Comparison of ENCODE assay signal across 1 cellular context in the genomic region with DNA sequence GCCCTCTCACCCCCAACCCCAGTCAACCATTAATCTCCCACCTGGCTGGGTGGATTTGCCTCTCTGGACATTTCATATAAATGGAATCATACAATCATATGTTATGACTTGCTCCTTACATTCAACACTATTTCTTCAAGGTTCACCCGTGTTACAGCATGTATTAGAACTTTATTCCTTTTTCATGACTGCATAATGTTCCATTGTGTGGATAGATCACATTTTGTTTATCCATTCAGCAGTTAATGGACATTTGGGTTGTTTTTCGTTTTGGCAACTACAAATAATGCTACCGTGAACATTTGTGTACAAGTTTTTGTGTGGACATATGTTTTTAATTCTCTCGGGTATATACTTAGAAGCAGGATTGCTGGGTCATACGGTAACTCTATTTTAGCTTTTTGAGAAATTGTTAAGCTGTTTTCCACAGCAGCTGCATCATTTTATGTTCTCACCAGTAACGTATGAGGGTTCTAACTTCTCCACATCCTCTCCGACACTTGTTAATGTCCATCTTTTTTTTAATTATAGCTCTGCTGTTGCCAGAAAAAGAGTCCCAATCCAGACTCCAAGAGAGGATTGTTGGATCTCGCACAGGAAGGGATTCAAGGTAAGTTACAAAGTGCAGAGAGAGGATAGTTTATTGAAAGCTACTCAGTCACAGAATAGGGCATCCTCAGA.
TF ChIP-seq lines count a peak whose summit lies in the region.

No MANE protein-coding gene starts in this region.

TF ChIP-seq in SK-N-SH treated with all-trans-retinoic acid at 6 μM for 48 hours, 23 proteins besides CTCF, POLR2A, EP300 and RAD21 (continued from another document):
- TF ChIP-seq, protein P1, sequence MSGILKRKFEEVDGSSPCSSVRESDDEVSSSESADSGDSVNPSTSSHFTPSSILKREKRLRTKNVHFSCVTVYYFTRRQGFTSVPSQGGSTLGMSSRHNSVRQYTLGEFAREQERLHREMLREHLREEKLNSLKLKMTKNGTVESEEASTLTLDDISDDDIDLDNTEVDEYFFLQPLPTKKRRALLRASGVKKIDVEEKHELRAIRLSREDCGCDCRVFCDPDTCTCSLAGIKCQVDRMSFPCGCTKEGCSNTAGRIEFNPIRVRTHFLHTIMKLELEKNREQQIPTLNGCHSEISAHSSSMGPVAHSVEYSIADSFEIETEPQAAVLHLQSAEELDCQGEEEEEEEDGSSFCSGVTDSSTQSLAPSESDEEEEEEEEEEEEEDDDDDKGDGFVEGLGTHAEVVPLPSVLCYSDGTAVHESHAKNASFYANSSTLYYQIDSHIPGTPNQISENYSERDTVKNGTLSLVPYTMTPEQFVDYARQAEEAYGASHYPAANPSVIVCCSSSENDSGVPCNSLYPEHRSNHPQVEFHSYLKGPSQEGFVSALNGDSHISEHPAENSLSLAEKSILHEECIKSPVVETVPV (CRISPR knock-in tag; IDR thresholded peaks at IDR 0.05), result no peak
- TF ChIP-seq ZNF8 (CRISPR knock-in tag; IDR thresholded peaks at IDR 0.05) (no peak), ARNTL (CRISPR knock-in tag; IDR thresholded peaks at IDR 0.05; ENCODE audit: borderline replicate concordance, low read depth) (no peak), TCF4 (CRISPR knock-in tag; IDR thresholded peaks at IDR 0.05; ENCODE audit: borderline replicate concordance) (no peak), SNAI2 (CRISPR knock-in tag; IDR thresholded peaks at IDR 0.05) (no peak), ZFP30 (CRISPR knock-in tag; IDR thresholded peaks at IDR 0.05) (no peak), CSDC2 (CRISPR knock-in tag; IDR thresholded peaks at IDR 0.05) (no peak), ZC3H10 (CRISPR knock-in tag; IDR thresholded peaks at IDR 0.05) (no peak), ZFP3 (CRISPR knock-in tag; IDR thresholded peaks at IDR 0.05) (no peak), ZNF70 (CRISPR knock-in tag; IDR thresholded peaks at IDR 0.05) (no peak), TOX (CRISPR knock-in tag; IDR thresholded peaks at IDR 0.05; ENCODE audit: borderline replicate concordance) (no peak), BACH2 (CRISPR knock-in tag; IDR thresholded peaks at IDR 0.05; ENCODE audit: borderline replicate concordance) (no peak), PPARA (CRISPR knock-in tag; IDR thresholded peaks at IDR 0.05; ENCODE audit: borderline replicate concordance) (no peak), ESRRG (CRISPR knock-in tag; IDR thresholded peaks at IDR 0.05) (no peak)
- TF ChIP-seq, protein P2, sequence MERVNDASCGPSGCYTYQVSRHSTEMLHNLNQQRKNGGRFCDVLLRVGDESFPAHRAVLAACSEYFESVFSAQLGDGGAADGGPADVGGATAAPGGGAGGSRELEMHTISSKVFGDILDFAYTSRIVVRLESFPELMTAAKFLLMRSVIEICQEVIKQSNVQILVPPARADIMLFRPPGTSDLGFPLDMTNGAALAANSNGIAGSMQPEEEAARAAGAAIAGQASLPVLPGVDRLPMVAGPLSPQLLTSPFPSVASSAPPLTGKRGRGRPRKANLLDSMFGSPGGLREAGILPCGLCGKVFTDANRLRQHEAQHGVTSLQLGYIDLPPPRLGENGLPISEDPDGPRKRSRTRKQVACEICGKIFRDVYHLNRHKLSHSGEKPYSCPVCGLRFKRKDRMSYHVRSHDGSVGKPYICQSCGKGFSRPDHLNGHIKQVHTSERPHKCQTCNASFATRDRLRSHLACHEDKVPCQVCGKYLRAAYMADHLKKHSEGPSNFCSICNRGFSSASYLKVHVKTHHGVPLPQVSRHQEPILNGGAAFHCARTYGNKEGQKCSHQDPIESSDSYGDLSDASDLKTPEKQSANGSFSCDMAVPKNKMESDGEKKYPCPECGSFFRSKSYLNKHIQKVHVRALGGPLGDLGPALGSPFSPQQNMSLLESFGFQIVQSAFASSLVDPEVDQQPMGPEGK (CRISPR knock-in tag; IDR thresholded peaks at IDR 0.05; ENCODE audit: borderline replicate concordance), result no peak
- TF ChIP-seq, protein P3, sequence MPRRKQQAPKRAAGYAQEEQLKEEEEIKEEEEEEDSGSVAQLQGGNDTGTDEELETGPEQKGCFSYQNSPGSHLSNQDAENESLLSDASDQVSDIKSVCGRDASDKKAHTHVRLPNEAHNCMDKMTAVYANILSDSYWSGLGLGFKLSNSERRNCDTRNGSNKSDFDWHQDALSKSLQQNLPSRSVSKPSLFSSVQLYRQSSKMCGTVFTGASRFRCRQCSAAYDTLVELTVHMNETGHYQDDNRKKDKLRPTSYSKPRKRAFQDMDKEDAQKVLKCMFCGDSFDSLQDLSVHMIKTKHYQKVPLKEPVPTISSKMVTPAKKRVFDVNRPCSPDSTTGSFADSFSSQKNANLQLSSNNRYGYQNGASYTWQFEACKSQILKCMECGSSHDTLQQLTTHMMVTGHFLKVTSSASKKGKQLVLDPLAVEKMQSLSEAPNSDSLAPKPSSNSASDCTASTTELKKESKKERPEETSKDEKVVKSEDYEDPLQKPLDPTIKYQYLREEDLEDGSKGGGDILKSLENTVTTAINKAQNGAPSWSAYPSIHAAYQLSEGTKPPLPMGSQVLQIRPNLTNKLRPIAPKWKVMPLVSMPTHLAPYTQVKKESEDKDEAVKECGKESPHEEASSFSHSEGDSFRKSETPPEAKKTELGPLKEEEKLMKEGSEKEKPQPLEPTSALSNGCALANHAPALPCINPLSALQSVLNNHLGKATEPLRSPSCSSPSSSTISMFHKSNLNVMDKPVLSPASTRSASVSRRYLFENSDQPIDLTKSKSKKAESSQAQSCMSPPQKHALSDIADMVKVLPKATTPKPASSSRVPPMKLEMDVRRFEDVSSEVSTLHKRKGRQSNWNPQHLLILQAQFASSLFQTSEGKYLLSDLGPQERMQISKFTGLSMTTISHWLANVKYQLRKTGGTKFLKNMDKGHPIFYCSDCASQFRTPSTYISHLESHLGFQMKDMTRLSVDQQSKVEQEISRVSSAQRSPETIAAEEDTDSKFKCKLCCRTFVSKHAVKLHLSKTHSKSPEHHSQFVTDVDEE (CRISPR knock-in tag; IDR thresholded peaks at IDR 0.05), result no peak
- TF ChIP-seq, protein P4, sequence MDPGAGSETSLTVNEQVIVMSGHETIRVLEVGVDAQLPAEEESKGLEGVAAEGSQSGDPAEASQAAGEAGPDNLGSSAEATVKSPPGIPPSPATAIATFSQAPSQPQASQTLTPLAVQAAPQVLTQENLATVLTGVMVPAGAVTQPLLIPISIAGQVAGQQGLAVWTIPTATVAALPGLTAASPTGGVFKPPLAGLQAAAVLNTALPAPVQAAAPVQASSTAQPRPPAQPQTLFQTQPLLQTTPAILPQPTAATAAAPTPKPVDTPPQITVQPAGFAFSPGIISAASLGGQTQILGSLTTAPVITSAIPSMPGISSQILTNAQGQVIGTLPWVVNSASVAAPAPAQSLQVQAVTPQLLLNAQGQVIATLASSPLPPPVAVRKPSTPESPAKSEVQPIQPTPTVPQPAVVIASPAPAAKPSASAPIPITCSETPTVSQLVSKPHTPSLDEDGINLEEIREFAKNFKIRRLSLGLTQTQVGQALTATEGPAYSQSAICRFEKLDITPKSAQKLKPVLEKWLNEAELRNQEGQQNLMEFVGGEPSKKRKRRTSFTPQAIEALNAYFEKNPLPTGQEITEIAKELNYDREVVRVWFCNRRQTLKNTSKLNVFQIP (CRISPR knock-in tag; IDR thresholded peaks at IDR 0.05; ENCODE audit: borderline replicate concordance, low read depth), result no peak
